In genomic region chr1:36787312-36787711, GRCh38 we compare ENCODE assay signal across 21 cellular contexts.
"Had no signal": no experiment of that assay in that cellular context is flagged by ENCODE, and none has a peak within 500 bp of the region (broad histone marks: within the 10 kb centered on the region; RNA-seq: fewer than 3 reads in every experiment).

No MANE protein-coding gene starts in this region.

- H3K27me3 Mint-ChIP-seq: activated CD4-positive, alpha-beta T cell treated with anti-CD3 and anti-CD28 coated beads, Interleukin-2, amount 10 ng/mL, durations not matched to agents 24 days and 14 days had no signal

- H3K4me1 Mint-ChIP-seq: activated CD4-positive, alpha-beta T cell treated with anti-CD3 and anti-CD28 coated beads, Interleukin-2, amount 10 ng/mL, durations not matched to agents 24 days and 14 days; activated T-helper 17 cell treated with anti-CD3 and anti-CD28 coated beads, Interleukin-2, amount 50 U/mL, for 72 hours; immature natural killer cell; naive B cell; neural crest cell had no signal

- H3K27ac ChIP-seq: left ventricle myocardium inferior, vagina had no signal

- DNase-seq: activated CD4-positive, alpha-beta T cell treated with anti-CD3 and anti-CD28 coated beads, Interleukin-2, amount 10 ng/mL, durations not matched to agents 24 days and 14 days; activated CD8-positive, alpha-beta T cell treated with anti-CD3 and anti-CD28 coated beads for 36 hours; activated naive CD4-positive, alpha-beta T cell treated with anti-CD3 and anti-CD28 coated beads for 36 hours; activated T-cell treated with anti-CD3 and anti-CD28 coated beads, Interleukin-2, amount 50 U/mL, for 1 hour; anterior cingulate cortex; caudate nucleus; immature natural killer cell; kidney glomerular epithelial cell; left ventricle myocardium inferior; naive B cell; stimulated activated CD4-positive, alpha-beta T cell treated with anti-CD3 and anti-CD28 coated beads, Interleukin-12 subunit alpha, Interleukin-12 subunit beta, amount 100 ng/mL, for 4 hours; stimulated activated CD4-positive, alpha-beta T cell treated with anti-CD3 and anti-CD28 coated beads, Interleukin-1b, Interleukin-23, amount 100 ng/mL, for 48 hours; stimulated activated CD8-positive, alpha-beta memory T cell treated with anti-CD3 and anti-CD28 coated beads, Interleukin-4, amount 100 ng/mL, for 48 hours; stimulated activated naive CD4-positive, alpha-beta T cell treated with Interleukin-2 at 50 U/mL for 16 hours; substantia nigra; trophoblast cell had no signal

- H3K4me3 ChIP-seq: left ventricle myocardium inferior, vagina had no signal

- H3K27ac Mint-ChIP-seq: activated CD4-positive, alpha-beta T cell treated with anti-CD3 and anti-CD28 coated beads, Interleukin-2, amount 10 ng/mL, durations not matched to agents 24 days and 14 days; activated CD8-positive, alpha-beta T cell treated with anti-CD3 and anti-CD28 coated beads for 36 hours; activated naive CD4-positive, alpha-beta T cell treated with anti-CD3 and anti-CD28 coated beads for 36 hours; activated T-helper 17 cell treated with anti-CD3 and anti-CD28 coated beads, Interleukin-2, amount 50 U/mL, for 72 hours; immature natural killer cell; naive B cell; progenitor cell of endocrine pancreas had no signal

- H3K9me3 ChIP-seq: left ventricle myocardium inferior, vagina had no signal

- H3K9me3 Mint-ChIP-seq: activated CD4-positive, alpha-beta T cell treated with anti-CD3 and anti-CD28 coated beads, Interleukin-2, amount 10 ng/mL, durations not matched to agents 24 days and 14 days; activated CD8-positive, alpha-beta T cell treated with anti-CD3 and anti-CD28 coated beads for 36 hours; activated naive CD4-positive, alpha-beta T cell treated with anti-CD3 and anti-CD28 coated beads for 36 hours; activated T-helper 17 cell treated with anti-CD3 and anti-CD28 coated beads, Interleukin-2, amount 50 U/mL, for 72 hours; immature natural killer cell; naive B cell; neural crest cell had no signal

- ATAC-seq: activated CD8-positive, alpha-beta T cell treated with anti-CD3 and anti-CD28 coated beads for 36 hours; activated T-helper 17 cell treated with anti-CD3 and anti-CD28 coated beads, Interleukin-2, amount 50 U/mL, for 72 hours had no signal

- H3K36me3 Mint-ChIP-seq: brain, immature natural killer cell, naive B cell had no signal

- H3K27me3 ChIP-seq: vagina had no signal

- H3K4me1 ChIP-seq: left ventricle myocardium inferior, vagina had no signal

- H3K36me3 ChIP-seq: left ventricle myocardium inferior, vagina had no signal

- H3K4me3 Mint-ChIP-seq: activated CD4-positive, alpha-beta T cell treated with anti-CD3 and anti-CD28 coated beads, Interleukin-2, amount 10 ng/mL, durations not matched to agents 24 days and 14 days; activated CD8-positive, alpha-beta T cell treated with anti-CD3 and anti-CD28 coated beads for 36 hours; activated naive CD4-positive, alpha-beta T cell treated with anti-CD3 and anti-CD28 coated beads for 36 hours; activated T-helper 17 cell treated with anti-CD3 and anti-CD28 coated beads, Interleukin-2, amount 50 U/mL, for 72 hours; brain; immature natural killer cell; naive B cell; neural crest cell had no signal
